Comparison of ENCODE assay signal across 1 cellular context in the genomic region with DNA sequence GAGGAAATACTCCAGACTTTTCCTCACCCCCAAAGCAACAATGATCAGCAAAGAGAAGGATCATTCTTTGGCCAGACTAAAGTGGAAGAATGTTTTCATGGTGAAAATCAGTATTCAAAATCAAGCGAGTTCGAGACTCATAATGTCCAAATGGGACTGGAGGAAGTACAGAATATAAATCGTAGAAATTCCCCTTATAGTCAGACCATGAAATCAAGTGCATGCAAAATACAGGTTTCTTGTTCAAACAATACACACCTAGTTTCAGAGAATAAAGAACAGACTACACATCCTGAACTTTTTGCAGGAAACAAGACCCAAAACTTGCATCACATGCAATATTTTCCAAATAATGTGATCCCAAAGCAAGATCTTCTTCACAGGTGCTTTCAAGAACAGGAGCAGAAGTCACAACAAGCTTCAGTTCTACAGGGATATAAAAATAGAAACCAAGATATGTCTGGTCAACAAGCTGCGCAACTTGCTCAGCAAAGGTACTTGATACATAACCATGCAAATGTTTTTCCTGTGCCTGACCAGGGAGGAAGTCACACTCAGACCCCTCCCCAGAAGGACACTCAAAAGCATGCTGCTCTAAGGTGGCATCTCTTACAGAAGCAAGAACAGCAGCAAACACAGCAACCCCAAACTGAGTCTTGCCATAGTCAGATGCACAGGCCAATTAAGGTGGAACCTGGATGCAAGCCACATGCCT.
TF ChIP-seq lines count a peak whose summit lies in the region.

No MANE protein-coding gene starts in this region.

TF ChIP-seq in GM23338, 12 proteins besides CTCF, POLR2A, EP300 and RAD21 (continued from another document):
- TF ChIP-seq, protein P1, sequence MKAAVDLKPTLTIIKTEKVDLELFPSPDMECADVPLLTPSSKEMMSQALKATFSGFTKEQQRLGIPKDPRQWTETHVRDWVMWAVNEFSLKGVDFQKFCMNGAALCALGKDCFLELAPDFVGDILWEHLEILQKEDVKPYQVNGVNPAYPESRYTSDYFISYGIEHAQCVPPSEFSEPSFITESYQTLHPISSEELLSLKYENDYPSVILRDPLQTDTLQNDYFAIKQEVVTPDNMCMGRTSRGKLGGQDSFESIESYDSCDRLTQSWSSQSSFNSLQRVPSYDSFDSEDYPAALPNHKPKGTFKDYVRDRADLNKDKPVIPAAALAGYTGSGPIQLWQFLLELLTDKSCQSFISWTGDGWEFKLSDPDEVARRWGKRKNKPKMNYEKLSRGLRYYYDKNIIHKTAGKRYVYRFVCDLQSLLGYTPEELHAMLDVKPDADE (IDR thresholded peaks at IDR 0.05) = no peak
- TF ChIP-seq STAT1 (IDR thresholded peaks at IDR 0.05; ENCODE audit: unreplicated experiment) = no peak
- TF ChIP-seq, protein P2, sequence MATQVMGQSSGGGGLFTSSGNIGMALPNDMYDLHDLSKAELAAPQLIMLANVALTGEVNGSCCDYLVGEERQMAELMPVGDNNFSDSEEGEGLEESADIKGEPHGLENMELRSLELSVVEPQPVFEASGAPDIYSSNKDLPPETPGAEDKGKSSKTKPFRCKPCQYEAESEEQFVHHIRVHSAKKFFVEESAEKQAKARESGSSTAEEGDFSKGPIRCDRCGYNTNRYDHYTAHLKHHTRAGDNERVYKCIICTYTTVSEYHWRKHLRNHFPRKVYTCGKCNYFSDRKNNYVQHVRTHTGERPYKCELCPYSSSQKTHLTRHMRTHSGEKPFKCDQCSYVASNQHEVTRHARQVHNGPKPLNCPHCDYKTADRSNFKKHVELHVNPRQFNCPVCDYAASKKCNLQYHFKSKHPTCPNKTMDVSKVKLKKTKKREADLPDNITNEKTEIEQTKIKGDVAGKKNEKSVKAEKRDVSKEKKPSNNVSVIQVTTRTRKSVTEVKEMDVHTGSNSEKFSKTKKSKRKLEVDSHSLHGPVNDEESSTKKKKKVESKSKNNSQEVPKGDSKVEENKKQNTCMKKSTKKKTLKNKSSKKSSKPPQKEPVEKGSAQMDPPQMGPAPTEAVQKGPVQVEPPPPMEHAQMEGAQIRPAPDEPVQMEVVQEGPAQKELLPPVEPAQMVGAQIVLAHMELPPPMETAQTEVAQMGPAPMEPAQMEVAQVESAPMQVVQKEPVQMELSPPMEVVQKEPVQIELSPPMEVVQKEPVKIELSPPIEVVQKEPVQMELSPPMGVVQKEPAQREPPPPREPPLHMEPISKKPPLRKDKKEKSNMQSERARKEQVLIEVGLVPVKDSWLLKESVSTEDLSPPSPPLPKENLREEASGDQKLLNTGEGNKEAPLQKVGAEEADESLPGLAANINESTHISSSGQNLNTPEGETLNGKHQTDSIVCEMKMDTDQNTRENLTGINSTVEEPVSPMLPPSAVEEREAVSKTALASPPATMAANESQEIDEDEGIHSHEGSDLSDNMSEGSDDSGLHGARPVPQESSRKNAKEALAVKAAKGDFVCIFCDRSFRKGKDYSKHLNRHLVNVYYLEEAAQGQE (IDR thresholded peaks at IDR 0.05; ENCODE audit: unreplicated experiment) = no peak
- TF ChIP-seq EZH2phosphoT487 (IDR thresholded peaks at IDR 0.05; ENCODE audit: unreplicated experiment) = no peak
- TF ChIP-seq EZH2 (IDR thresholded peaks at IDR 0.05; ENCODE audit: low read depth, unreplicated experiment) = no peak
- TF ChIP-seq CREB1 (CRISPR knock-in tag; IDR thresholded peaks at IDR 0.05; ENCODE audit: low read depth) = no peak
TF ChIP-seq in GM23338: peak in this region for 0.
